ENCODE assay signal across 7 cellular contexts in genomic region chr4:186554485-186554884, GRCh38. TPM values are rescaled to one million over a fixed set of nuclear protein-coding genes. Genes with fewer than 3 reads are reported as not detected.
DNase-seq lines count a peak whose midpoint lies in the region; ATAC-seq and TF ChIP-seq lines count a peak whose summit lies in the region.

No MANE protein-coding gene starts in this region.

- TF ChIP-seq POLR2A in spleen (IDR thresholded peaks at IDR 0.05), result no peak

- intact Hi-C loops in spleen (cut with DNase I; ENCODE audit: low total_unique reads), result no loop called here

- H3K4me1 ChIP-seq in spleen, result peaks cover 0 to 7% (median 0%) of the 10 kb centered on the region in 6 donors

- no peak overlapping the region for H3K27ac ChIP-seq in VCaP
- no peak overlapping the region for H3K27ac ChIP-seq in spleen

- H3K27me3 ChIP-seq in spleen (replicated peaks in 1 of 7), result peaks cover 0 to 52% (median 24%) of the 10 kb centered on the region in 7 donors

- no peaks in the 10 kb centered on the region for H3K36me3 ChIP-seq in spleen

- DNase-seq in HFF-Myc (ENCODE audit: extremely low read depth, low read depth) (no peak), iPS-NIHi11 (ENCODE audit: low spot score) (peak; percentile 57), spleen (peak; percentile 44), AG08396 (ENCODE audit: low spot score) (no peak)

- H3K9me3 ChIP-seq in spleen, result no peaks in the 10 kb centered on the region

- no peak for ATAC-seq in HG03469 (IDR thresholded peaks at IDR 0.05; ENCODE audit: unreplicated experiment)
- no peak for ATAC-seq in GM21390 (IDR thresholded peaks at IDR 0.05; ENCODE audit: unreplicated experiment)

- 5 to 10% (median 9%) methylated on average over 13 of the region's 13 CpGs for WGBS in spleen, 5 donors

- peak; percentile 8 for TF ChIP-seq CTCF in HFF-Myc (IDR thresholded peaks at IDR 0.05; ENCODE audit: low read depth, low read length, missing control alignments)
- TF ChIP-seq CTCF in VCaP (conservative IDR thresholded peaks at IDR 0.05), result peak; percentile 34; the same call in 1 of the 2 replicates
- no peak for TF ChIP-seq CTCF in spleen (IDR thresholded peaks at IDR 0.05 in 8 of 11, conservative IDR thresholded peaks at IDR 0.05 in 3 of 11)

- H3K4me3 ChIP-seq in HFF-Myc (replicated peaks; ENCODE audit: low read depth, low read length), result peak overlapping the region; percentile 34
- no peak overlapping the region for H3K4me3 ChIP-seq in spleen

RNA-seq across cellular contexts. Expression of gene MTNR1A, which starts 0.9 kb away (rescaled TPM):
- not detected for total RNA-seq in spleen
- polyA plus RNA-seq in spleen, result not detected

Comparison
In these comparisons a context has a peak if more than half of its experiments do, and no peak if none do; other contexts are left out.
1. DNase-seq: peak in iPS-NIHi11 (single experiment) and spleen (single experiment); none in HFF-Myc (single experiment) and AG08396 (single experiment).
2. CTCF ChIP-seq: peak in HFF-Myc (single experiment) and VCaP (single experiment); none in spleen (0 of 11).